In the genomic region with DNA sequence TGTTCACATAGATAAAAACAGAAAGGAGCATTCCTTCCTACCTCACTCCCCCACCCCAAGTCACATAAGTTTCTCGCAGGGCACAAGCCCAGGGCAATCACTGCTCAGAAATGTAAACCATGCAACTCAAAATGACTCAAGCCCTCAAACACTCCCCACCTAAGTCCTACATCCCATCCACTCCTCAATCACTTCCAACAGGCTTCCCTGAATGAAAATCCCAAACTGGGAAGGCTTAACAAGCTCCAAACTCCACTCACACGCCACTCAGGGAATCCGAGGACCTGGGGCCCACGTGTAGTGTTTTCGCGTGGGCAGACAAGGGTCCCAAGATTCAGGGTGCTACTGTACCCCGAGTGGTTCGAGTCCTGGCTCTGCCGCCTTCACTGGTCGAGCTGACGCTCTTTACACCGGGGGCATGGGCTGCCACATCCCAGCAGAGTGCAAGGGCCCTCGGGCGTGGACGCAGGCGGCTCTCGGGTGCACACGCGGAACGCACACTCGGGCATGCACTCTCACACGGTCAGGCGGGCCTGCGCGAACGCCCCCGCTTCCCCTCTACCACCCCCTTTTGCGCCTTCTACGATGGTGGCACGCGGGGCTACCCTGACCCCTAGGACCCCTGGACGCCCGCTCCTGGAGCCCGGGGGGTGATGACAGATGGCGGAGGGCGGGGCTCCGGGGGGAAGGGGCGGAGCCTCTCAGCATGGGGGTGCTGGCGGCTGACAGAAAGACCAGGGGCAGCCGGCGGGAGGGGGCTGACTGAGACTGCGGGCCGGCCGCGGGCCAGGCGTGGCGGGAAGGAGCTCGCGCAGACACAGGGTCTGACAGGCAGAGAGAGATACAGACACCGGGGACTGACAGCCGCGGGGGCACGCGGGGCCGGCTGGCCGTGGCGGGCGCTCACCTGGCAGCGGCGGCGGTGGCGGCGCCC, we compare ENCODE assay signal across 8 cellular contexts. TPM values are rescaled to one million over a fixed set of nuclear protein-coding genes. Genes with fewer than 3 reads are reported as not detected.
A peak's percentile ranks its signal among the peaks of the same experiment; 100 is the strongest.
DNase-seq lines count a peak whose midpoint lies in the region; ATAC-seq, FAIRE-seq and TF ChIP-seq lines count a peak whose summit lies in the region.

No MANE protein-coding gene starts in this region.

- WGBS in IMR-90 (ENCODE audit: extremely low coverage in 2 of 2, insufficient read length in 1 of 2), 2 experiments, result 0% methylated on average over 14 of the region's 63 CpGs; no CpG with 5 or more reads in 1 of the 2 experiments
- WGBS in prostate gland, result 3% methylated on average over 61 of the region's 63 CpGs

- H3K18ac ChIP-seq in IMR-90 (ENCODE audit: low read depth, low read length), result peak overlapping the region; percentile 86

- TF ChIP-seq POLR2A in IMR-90 (IDR thresholded peaks at IDR 0.05; ENCODE audit: low read depth, low read length), result peak; percentile 56
- TF ChIP-seq POLR2A in prostate gland (IDR thresholded peaks at IDR 0.05), result no peak

- H3K9ac ChIP-seq in DND-41 (ENCODE audit: low read depth, low read length), result peak overlapping the region; percentile 69
- H3K9ac ChIP-seq in IMR-90 (ENCODE audit: low read depth, low read length), result peak overlapping the region; percentile 88
- H3K9ac ChIP-seq in adipocyte (ENCODE audit: low read length), result peak overlapping the region; percentile 96

- peak overlapping the region; percentile 99 for H4K91ac ChIP-seq in IMR-90 (ENCODE audit: insufficient read depth, low read depth, low read length)

- no peak for FAIRE-seq in urothelium cell line (lab: Jason Lieb, UNC)

- POLR2A ChIA-PET in IMR-90 (lab: Charles Lee; ENCODE audit: unreplicated experiment), result interaction anchor here (0.6 to 0.7 kb wide), 2 partner anchors 13 to 124 kb away, joined by 3 to 6 read pairs; no protein-coding TSS in a partner anchor

- H2BK5ac ChIP-seq in IMR-90 (ENCODE audit: low read depth, low read length, poor library complexity, severe bottlenecking), result peak overlapping the region; percentile 99

- peak overlapping the region; percentile 100 for H2AK9ac ChIP-seq in IMR-90 (replicated peaks; ENCODE audit: low read depth, low read length, poor library complexity)

- H3K4me1 ChIP-seq in DND-41 (ENCODE audit: insufficient read depth, low read length), result peaks cover 27% of the 10 kb centered on the region
- H3K4me1 ChIP-seq in IMR-90 (ENCODE audit: control insufficient read depth, insufficient read depth, low read length), result peaks cover 4% of the 10 kb centered on the region
- peaks cover 47% of the 10 kb centered on the region for H3K4me1 ChIP-seq in adipocyte (ENCODE audit: control insufficient read depth, insufficient read depth, low read length)
- H3K4me1 ChIP-seq in prostate gland (replicated peaks), result no peaks in the 10 kb centered on the region

- H3K23ac ChIP-seq in IMR-90 (ENCODE audit: low read depth, low read length), result peak overlapping the region; percentile 99

- DNase-seq in DND-41 (peak; percentile 80), IMR-90 (peak; percentile 93), SW480 (ENCODE audit: low spot score) (peak; percentile 74), adipocyte (ENCODE audit: low read depth) (peak; percentile 87), left cardiac atrium (peak; percentile 85), prostate gland (ENCODE audit: low spot score) (peak; percentile 66), urothelium cell line (ENCODE audit: low spot score) (peak; percentile 85)

- in situ Hi-C loops in IMR-90 (cut with MboI; ENCODE audit: low sequenced_read_pairs), result no loop called here

- ATAC-seq in DND-41 (ENCODE audit: insufficient read depth, low read depth) (peak; percentile 25), GM21619 (IDR thresholded peaks at IDR 0.05; ENCODE audit: unreplicated experiment) (peak; percentile 47), IMR-90 (ENCODE audit: low read depth) (peak; percentile 76), left cardiac atrium (peak; percentile 58 to 68)

- H3K79me2 ChIP-seq in DND-41 (ENCODE audit: insufficient read depth, low read length), result peaks cover 19% of the 10 kb centered on the region; the same call in 1 of the 2 replicates

- BruUV-seq in IMR-90 (replicated peaks; lab: Mats Ljungman, UMichigan), result no TSS peak

- CTCF ChIA-PET in IMR-90 (lab: Yijun Ruan, JAX), result interaction anchor here (0.6 kb wide), 1 partner anchor 146 kb away, joined by 3 read pairs; no protein-coding TSS in a partner anchor

- dilution Hi-C loops in IMR-90 (cut with HindIII; ENCODE audit: low sequenced_read_pairs, unreplicated experiment), result no loop called here

- H3K27ac ChIP-seq in DND-41 (ENCODE audit: low read length), result peak overlapping the region; percentile 79
- H3K27ac ChIP-seq in IMR-90 (ENCODE audit: insufficient read depth, low read length), result peak overlapping the region; percentile 97
- peak overlapping the region; percentile 59 to 76 for H3K27ac ChIP-seq in prostate gland

- H4K20me1 ChIP-seq in DND-41 (ENCODE audit: insufficient read depth, low read length), result no peaks in the 10 kb centered on the region
- peaks cover 22% of the 10 kb centered on the region for H4K20me1 ChIP-seq in IMR-90 (ENCODE audit: insufficient read depth, low read length)

- peak overlapping the region; percentile 99; the same call in 2 of the 3 replicates for H2BK15ac ChIP-seq in IMR-90 (ENCODE audit: low read depth, low read length)

- H3K4me2 ChIP-seq in DND-41 (ENCODE audit: insufficient read depth, low read length), result peak overlapping the region; percentile 93
- H3K4me2 ChIP-seq in IMR-90 (ENCODE audit: low read depth, low read length), result peak overlapping the region; percentile 85

- intact Hi-C loops in IMR-90 (cut with micrococcal nuclease), result loop anchor here (1.0 to 5.0 kb wide), 6 partner anchors 9 to 140 kb away; no protein-coding TSS in a partner anchor
- intact Hi-C loops in left cardiac atrium (cut with DNase I), result loop anchor here in 1 of 2 donors (5.0 to 10.0 kb wide), 2 partner anchors 62 to 85 kb away; no protein-coding TSS in a partner anchor
- intact Hi-C loops in prostate gland (cut with DNase I), result loop anchor here (2.0 kb wide), 1 partner anchor 68 kb away; no protein-coding TSS in a partner anchor

- H2AFZ ChIP-seq in DND-41 (ENCODE audit: low read depth, low read length) (peak overlapping the region; percentile 76), IMR-90 (replicated peaks; ENCODE audit: low read length, poor library complexity) (peak overlapping the region; percentile 89)

- peak overlapping the region; percentile 99 for H2BK120ac ChIP-seq in IMR-90 (ENCODE audit: low read depth, low read length)

- peak overlapping the region; percentile 99 for H3K56ac ChIP-seq in IMR-90 (ENCODE audit: extremely low read depth, insufficient read depth, low read length)

- H3K4me3 ChIP-seq in DND-41 (ENCODE audit: low read depth in 1 of 2, low read length in 2 of 2) (peak overlapping the region; percentile 63 to 80), IMR-90 (ENCODE audit: insufficient read depth, low read depth, low read length) (peak overlapping the region; percentile 55), adipocyte (ENCODE audit: low read length) (peak overlapping the region; percentile 89), prostate gland (peak overlapping the region; percentile 66 to 75)

- peak overlapping the region; percentile 92 for H2BK20ac ChIP-seq in IMR-90 (ENCODE audit: low read depth, low read length)

- peaks cover 5 to 36% of the 10 kb centered on the region in 2 experiments; a peak in 3 of 4 replicates for H3K79me1 ChIP-seq in IMR-90 (ENCODE audit: low read depth in 1 of 2, low read length in 2 of 2)

- peak overlapping the region; percentile 86 to 97 for H4K8ac ChIP-seq in IMR-90 (ENCODE audit: low read depth in 2 of 2, low read length in 2 of 2)

- H2AK5ac ChIP-seq in IMR-90 (ENCODE audit: low read depth, low read length), result peak overlapping the region; percentile 99

- TF ChIP-seq RAD21 in IMR-90 (IDR thresholded peaks at IDR 0.05; ENCODE audit: low read length), result no peak; the same call in 1 of the 2 replicates

- H3K36me3 ChIP-seq in DND-41 (ENCODE audit: insufficient read depth, low read length), result no peaks in the 10 kb centered on the region
- no peaks in the 10 kb centered on the region for H3K36me3 ChIP-seq in IMR-90 (ENCODE audit: control insufficient read depth, insufficient read depth, low read length)
- H3K36me3 ChIP-seq in adipocyte (ENCODE audit: control insufficient read depth, insufficient read depth, low read length, severe bottlenecking), result peaks cover 3% of the 10 kb centered on the region
- no peaks in the 10 kb centered on the region for H3K36me3 ChIP-seq in prostate gland

- H3K4ac ChIP-seq in IMR-90 (ENCODE audit: low read depth, low read length), result peak overlapping the region; percentile 99

- H3K27me3 ChIP-seq in DND-41 (ENCODE audit: insufficient read depth, low read length, poor library complexity) (no peaks in the 10 kb centered on the region), IMR-90 (ENCODE audit: control insufficient read depth, insufficient read depth, low read length) (no peaks in the 10 kb centered on the region), adipocyte (replicated peaks; ENCODE audit: control insufficient read depth, insufficient read depth, low read length) (no peaks in the 10 kb centered on the region), prostate gland (replicated peaks; ENCODE audit: insufficient read depth) (no peaks in the 10 kb centered on the region)

- H3K9me1 ChIP-seq in IMR-90 (ENCODE audit: insufficient read depth, low read length), result peaks cover 7% of the 10 kb centered on the region; the same call in 1 of the 2 replicates

- TF ChIP-seq CTCF in DND-41 (IDR thresholded peaks at IDR 0.05; ENCODE audit: borderline replicate concordance, extremely low read depth, low read length, poor library complexity, severe bottlenecking) (no peak), IMR-90 (conservative IDR thresholded peaks at IDR 0.05; ENCODE audit: low read depth, low read length) (no peak), prostate gland (IDR thresholded peaks at IDR 0.05) (no peak)

- peak overlapping the region; percentile 91 for H4K5ac ChIP-seq in IMR-90 (ENCODE audit: low read depth, low read length)

- H3K14ac ChIP-seq in IMR-90 (replicated peaks; ENCODE audit: low read depth, low read length), result peak overlapping the region; percentile 99

- H3K9me3 ChIP-seq in DND-41 (ENCODE audit: insufficient read depth, low read length, severe bottlenecking) (no peaks in the 10 kb centered on the region), IMR-90 (ENCODE audit: control insufficient read depth, insufficient read depth, low read length) (no peaks in the 10 kb centered on the region), adipocyte (ENCODE audit: control insufficient read depth, low read length) (no peaks in the 10 kb centered on the region), prostate gland (no peaks in the 10 kb centered on the region)

RNA-seq across cellular contexts. Expression of gene ZHX3, which starts 0.7 kb away (rescaled TPM):
- total RNA-seq in IMR-90 (2012; rRNA removed), result 28.0 and 28.3 TPM in 2 replicates
- 22.0 and 25.0 TPM in 2 replicates for polyA plus RNA-seq in IMR-90 (2012; rRNA removed)
- polyA plus RNA-seq in IMR-90 (2012; cell fraction: cytosol; rRNA removed), result 11.2 and 16.4 TPM in 2 replicates
- polyA plus RNA-seq in IMR-90 (2012; cell fraction: nucleus; rRNA removed; ENCODE audit: low replicate concordance), result 13.8 and 21.1 TPM in 2 replicates
- 10 to 100 TPM; 32.8 to 34.2 TPM for total RNA-seq in left cardiac atrium
- 10 to 100 TPM; 24.9 to 42.6 TPM for total RNA-seq in prostate gland

RNA-seq across cellular contexts. Expression of gene LPIN3, which starts 23.8 kb away (rescaled TPM):
- total RNA-seq in IMR-90 (2012; rRNA removed) (1.7 and 2.3 TPM in 2 replicates), left cardiac atrium (10 to 100 TPM; 12.1 to 12.9 TPM), prostate gland (10 to 100 TPM; 16.2 to 30.4 TPM)
- polyA plus RNA-seq in IMR-90 (2012; rRNA removed), result 6.1 and 8.3 TPM in 2 replicates
- polyA plus RNA-seq in IMR-90 (2012; cell fraction: cytosol; rRNA removed), result 1.7 and 3.0 TPM in 2 replicates
- polyA plus RNA-seq in IMR-90 (2012; cell fraction: nucleus; rRNA removed; ENCODE audit: low replicate concordance), result 52.7 and 87.4 TPM in 2 replicates

RNA-seq across cellular contexts. Expression of gene EMILIN3, which starts 49.7 kb away (rescaled TPM):
- total RNA-seq in IMR-90 (2012; rRNA removed), result under 0.01 TPM in 2 replicates
- 0.07 and 0.16 TPM in 2 replicates for polyA plus RNA-seq in IMR-90 (2012; rRNA removed)
- 0.04 and 0.15 TPM in 2 replicates for polyA plus RNA-seq in IMR-90 (2012; cell fraction: cytosol; rRNA removed)
- 0.02 and 0.10 TPM in 2 replicates for polyA plus RNA-seq in IMR-90 (2012; cell fraction: nucleus; rRNA removed; ENCODE audit: low replicate concordance)
- 1 to 10 TPM in 1 of 2 donors, under 1 TPM in 1; 0.44 to 3.4 TPM for total RNA-seq in left cardiac atrium
- total RNA-seq in prostate gland, result 1 to 10 TPM; 7.4 to 8.4 TPM

Comparison
In these comparisons a context has a peak if more than half of its experiments do, and no peak if none do; other contexts are left out.
1. Peak in every context shown above with its lines: DNase-seq, ATAC-seq, H3K4me3 ChIP-seq and H3K27ac ChIP-seq.
2. ATAC-seq: peak in every context shown above with its lines; median percentile 76 in IMR-90; 63 in left cardiac atrium; 47 in GM21619; 25 in DND-41.